ENCODE assay signal across 16 cellular contexts in the genomic region with DNA sequence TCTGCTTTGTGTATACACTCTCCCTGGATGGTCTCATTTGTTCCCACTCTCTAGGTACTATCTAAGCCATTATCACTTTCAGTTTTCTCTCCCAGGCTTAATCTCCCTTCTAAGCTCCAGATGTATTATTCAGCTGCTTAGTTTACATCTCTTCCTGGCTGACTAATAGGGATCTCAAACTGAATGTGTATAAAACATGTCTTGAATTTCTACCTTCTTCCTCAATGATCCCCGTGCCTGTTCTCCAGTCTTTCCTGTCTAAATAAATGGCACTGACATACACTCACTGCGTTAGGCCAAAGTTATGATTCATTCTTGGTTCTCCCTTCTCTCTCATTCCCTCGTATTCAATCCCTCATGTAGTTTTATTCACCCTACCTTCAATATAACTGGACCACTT.
A peak's percentile ranks its signal among the peaks of the same experiment; 100 is the strongest.
DNase-seq lines count a peak whose midpoint lies in the region; ATAC-seq, FAIRE-seq and TF ChIP-seq lines count a peak whose summit lies in the region.
"Had no signal": no experiment of that assay in that cellular context is flagged by ENCODE, and none has a peak within 500 bp of the region (broad histone marks: within the 10 kb centered on the region; RNA-seq: fewer than 3 reads in every experiment).

No MANE protein-coding gene starts in this region.

- H3K4me1 Mint-ChIP-seq in activated CD4-positive, alpha-beta memory T cell treated with anti-CD3 and anti-CD28 coated beads, Interleukin-2, amount 10 ng/mL, durations not matched to agents 7 days and 5 days = no peaks in the 10 kb centered on the region

- TF ChIP-seq POLR2A in GM12878 (IDR thresholded peaks at IDR 0.05; ENCODE audit: low read depth, low read length) = no peak

- no peaks in the 10 kb centered on the region for H3K4me1 ChIP-seq in GM12878 (ENCODE audit: control insufficient read depth, insufficient read depth, low read length)
- H3K4me1 ChIP-seq: BLaER1 had no signal

- H3K9me3 Mint-ChIP-seq in activated CD4-positive, alpha-beta memory T cell treated with anti-CD3 and anti-CD28 coated beads, Interleukin-2, amount 10 ng/mL, durations not matched to agents 7 days and 5 days = peaks cover 2% of the 10 kb centered on the region

- ATAC-seq in GM12878 = peak; percentile 36; the same call in 1 of the 3 replicates
- ATAC-seq: CD8-positive, alpha-beta T cell had no signal

- whole genome bisulfite sequencing in GM12878 (ENCODE audit: insufficient coverage, insufficient replicate concordance, low lambda C conversion rate, missing lambda C conversion rate) = 16% methylated on average over 3 of the region's 3 CpGs

- no peak overlapping the region for H3K4me3 Mint-ChIP-seq in activated CD4-positive, alpha-beta memory T cell treated with anti-CD3 and anti-CD28 coated beads, Interleukin-2, amount 10 ng/mL, durations not matched to agents 7 days and 5 days
- H3K4me3 Mint-ChIP-seq: CD8-positive, alpha-beta T cell had no signal

- intact Hi-C loops in GM12878 (cut with micrococcal nuclease; ENCODE audit: unreplicated experiment) = no loop called here

- no peak overlapping the region for H3K4me2 ChIP-seq in GM12878 (ENCODE audit: control insufficient read depth, insufficient read depth)
- H3K4me2 ChIP-seq: BLaER1 had no signal

- CTCF ChIA-PET in GM12878 (lab: Yijun Ruan, JAX) = no interaction called here
- CTCF ChIA-PET in activated CD4-positive, alpha-beta memory T cell treated with anti-CD3 and anti-CD28 coated beads, Interleukin-2, amount 10 ng/mL, durations not matched to agents 7 days and 5 days (lab: Charles Lee) = no interaction called here

- no peak for TF ChIP-seq RAD21 in GM12878 (IDR thresholded peaks at IDR 0.05; ENCODE audit: insufficient read depth, low read depth, low read length)

- H3K36me3 ChIP-seq in GM12878 (ENCODE audit: control insufficient read depth in 2 of 2, insufficient read depth in 2 of 2, low read length in 1 of 2) = no peaks in the 10 kb centered on the region
- H3K36me3 ChIP-seq: BLaER1 had no signal

- H3K27me3 Mint-ChIP-seq in activated CD4-positive, alpha-beta memory T cell treated with anti-CD3 and anti-CD28 coated beads, Interleukin-2, amount 10 ng/mL, durations not matched to agents 7 days and 5 days = no peaks in the 10 kb centered on the region

- H3K27ac Mint-ChIP-seq in activated CD4-positive, alpha-beta memory T cell treated with anti-CD3 and anti-CD28 coated beads, Interleukin-2, amount 10 ng/mL, durations not matched to agents 7 days and 5 days = no peak overlapping the region
- H3K27ac Mint-ChIP-seq: CD8-positive, alpha-beta T cell had no signal

- DNase-seq in Daoy (ENCODE audit: low read depth) (peak; percentile 12), HT1080 (ENCODE audit: low read depth) (peak; percentile 49), GM12878 (ENCODE audit: low read depth, low spot score) (no peak), iris pigment epithelial cell (ENCODE audit: low read depth) (peak; percentile 11), NCI-H345 treated with DMSO at 0.1 percent for 48 hours (lab: John Stamatoyannopoulos, UW; ENCODE audit: unreplicated experiment) (no peak), pons (ENCODE audit: low spot score) (no peak)
- DNase-seq in activated CD4-positive, alpha-beta memory T cell treated with anti-CD3 and anti-CD28 coated beads, Interleukin-2, amount 10 ng/mL, durations not matched to agents 7 days and 5 days = no peak
- DNase-seq: CD8-positive, alpha-beta T cell; DND-41; KBM-7; NCI-H1436; NCI-H2029; NCI-H510A treated with DMSO at 0.1 percent for 48 hours had no signal

- RAD21 ChIA-PET in GM12878 (lab: Charles Lee; ENCODE audit: unreplicated experiment) = no interaction called here

- SMC1A ChIA-PET in GM12878 (lab: Charles Lee; ENCODE audit: uncharacterized antibody, unreplicated experiment) = interaction anchor here (0.7 to 0.9 kb wide), 3 partner anchors 33 to 420 kb away, joined by 3 to 4 read pairs (median 3); no protein-coding TSS in a partner anchor

- no peaks in the 10 kb centered on the region for H3K27me3 ChIP-seq in GM12878 (replicated peaks in 1 of 2; ENCODE audit: control insufficient read depth in 2 of 2, insufficient read depth in 2 of 2, low read length in 1 of 2)
- H3K27me3 ChIP-seq: BLaER1 had no signal

- H3K27ac ChIP-seq in GM12878 (ENCODE audit: control insufficient read depth, insufficient read depth) = no peak overlapping the region
- H3K27ac ChIP-seq: BLaER1 had no signal

- no peak overlapping the region for H3K9ac ChIP-seq in GM12878 (ENCODE audit: control insufficient read depth, insufficient read depth, low read length)
- H3K9ac ChIP-seq: BLaER1 had no signal

- no peak overlapping the region for H2AFZ ChIP-seq in GM12878 (ENCODE audit: control insufficient read depth, low read depth, low read length)

- TF ChIP-seq EP300 in GM12878 (IDR thresholded peaks at IDR 0.05; ENCODE audit: borderline replicate concordance in 1 of 2, control insufficient read depth in 1 of 2, low read depth in 2 of 2, low read length in 2 of 2) = no peak

- no peak overlapping the region for H3K4me3 ChIP-seq in GM12878
- H3K4me3 ChIP-seq: BLaER1 had no signal

- in situ Hi-C loops in GM12878 (cut with MboI) = no loop called here

- POLR2A ChIA-PET in GM12878 (lab: Charles Lee) = no interaction called here
- POLR2A ChIA-PET in activated CD4-positive, alpha-beta memory T cell treated with anti-CD3 and anti-CD28 coated beads, Interleukin-2, amount 10 ng/mL, durations not matched to agents 7 days and 5 days (lab: Charles Lee) = no interaction called here

- BruUV-seq in GM12878 (replicated peaks; lab: Mats Ljungman, UMichigan) = no TSS peak

- no peak for TF ChIP-seq CTCF in GM12878 (IDR thresholded peaks at IDR 0.05 in 2 of 3, conservative IDR thresholded peaks at IDR 0.05 in 1 of 3; ENCODE audit: control insufficient read depth in 2 of 3, extremely low read depth in 1 of 3, insufficient read depth in 1 of 3, low read depth in 3 of 3, low read length in 3 of 3)

- no peak for FAIRE-seq in GM12878 (lab: Jason Lieb, UNC)
- FAIRE-seq: A204.1, H1 had no signal

- no peaks in the 10 kb centered on the region for H3K9me3 ChIP-seq in GM12878 (replicated peaks; ENCODE audit: control insufficient read depth, insufficient read depth, low read length)
- H3K9me3 ChIP-seq: BLaER1 had no signal

- H4K20me1 ChIP-seq in GM12878 (ENCODE audit: control insufficient read depth, insufficient read depth) = no peaks in the 10 kb centered on the region
- H4K20me1 ChIP-seq: BLaER1 had no signal

- H3K36me3 Mint-ChIP-seq in activated CD4-positive, alpha-beta memory T cell treated with anti-CD3 and anti-CD28 coated beads, Interleukin-2, amount 10 ng/mL, durations not matched to agents 7 days and 5 days (ENCODE audit: low read depth) = no peaks in the 10 kb centered on the region
- H3K36me3 Mint-ChIP-seq: CD8-positive, alpha-beta T cell had no signal

- no peaks in the 10 kb centered on the region for H3K79me2 ChIP-seq in GM12878 (ENCODE audit: control insufficient read depth, insufficient read depth, low read length)

TF ChIP-seq in GM12878, 131 proteins besides CTCF, POLR2A, EP300 and RAD21:
- no peak for TF ChIP-seq IRF3 (IDR thresholded peaks at IDR 0.05)

Comparison
In these comparisons a context has a peak if more than half of its experiments do, and no peak if none do; other contexts are left out.
1. DNase-seq: peak in Daoy (single experiment), HT1080 (single experiment) and iris pigment epithelial cell (single experiment); none in GM12878 (single experiment), NCI-H345 treated with DMSO at 0.1 percent for 48 hours (single experiment), pons (single experiment) and activated CD4-positive, alpha-beta memory T cell treated with anti-CD3 and anti-CD28 coated beads, Interleukin-2, amount 10 ng/mL, durations not matched to agents 7 days and 5 days (single experiment).